21 cellular contexts compared by ENCODE assay signal in genomic region chr13:99071666-99072065, GRCh38.
"Had no signal": no experiment of that assay in that cellular context is flagged by ENCODE, and none has a peak within 500 bp of the region (broad histone marks: within the 10 kb centered on the region; RNA-seq: fewer than 3 reads in every experiment).

No MANE protein-coding gene starts in this region.

- H3K9ac ChIP-seq: parathyroid adenoma, SK-N-SH had no signal

- H3K27me3 Mint-ChIP-seq: activated T-cell treated with anti-CD3 and anti-CD28 coated beads, Interleukin-2, amount 50 U/mL, for 24 hours had no signal

- ATAC-seq: foreskin keratinocyte, left ventricle myocardium superior, sciatic nerve had no signal

- H3K4me1 ChIP-seq: parathyroid adenoma had no signal

- H3K4me3 ChIP-seq: hepatocyte, thoracic aorta, upper lobe of left lung had no signal

- H3K4me3 Mint-ChIP-seq: activated T-cell treated with anti-CD3 and anti-CD28 coated beads, Interleukin-2, amount 50 U/mL, for 24 hours had no signal

- DNase-seq: activated CD4-positive, alpha-beta T cell treated with anti-CD3 and anti-CD28 coated beads for 1 hour; activated CD4-positive, alpha-beta T cell treated with anti-CD3 and anti-CD28 coated beads, Interleukin-2, amount 50 U/mL, for 1 hour; activated CD8-positive, alpha-beta memory T cell treated with anti-CD3 and anti-CD28 coated beads for 24 hours; activated CD8-positive, alpha-beta memory T cell treated with anti-CD3 and anti-CD28 coated beads, Interleukin-2, amount 50 U/mL, for 4 hours; activated naive CD4-positive, alpha-beta T cell; activated T-cell treated with anti-CD3 and anti-CD28 coated beads, Interleukin-2, amount 50 U/mL, for 24 hours; cortex of kidney; foreskin keratinocyte; kidney glomerular epithelial cell; left ventricle myocardium superior; midbrain; nucleus accumbens; SK-N-SH; stimulated activated CD4-positive, alpha-beta T cell treated with anti-CD3 and anti-CD28 coated beads, Interleukin-4, amount 100 ng/mL, for 1 hour; stimulated activated naive CD4-positive, alpha-beta T cell; T-helper 9 cell; upper lobe of left lung had no signal

- H3K27ac Mint-ChIP-seq: activated T-cell treated with anti-CD3 and anti-CD28 coated beads, Interleukin-2, amount 50 U/mL, for 24 hours had no signal

- H3K36me3 ChIP-seq: thoracic aorta had no signal

- H3K27me3 ChIP-seq: foreskin keratinocyte, hepatocyte, upper lobe of left lung had no signal

- H3K27ac ChIP-seq: foreskin keratinocyte, hepatocyte, parathyroid adenoma, thoracic aorta, upper lobe of left lung had no signal

- H3K9me3 ChIP-seq: SK-N-SH, thoracic aorta had no signal
